In genomic region chr1:168135116-168135981, GRCh38 we compare ENCODE assay signal across 8 cellular contexts. TPM values are rescaled to one million over a fixed set of nuclear protein-coding genes. Genes with fewer than 3 reads are reported as not detected.
DNase-seq lines count a peak whose midpoint lies in the region; TF ChIP-seq lines count a peak whose summit lies in the region.

No MANE protein-coding gene starts in this region.

- H3K4me2 ChIP-seq in mesenchymal stem cell (ENCODE audit: low read length, poor library complexity, severe bottlenecking), result peak overlapping the region; percentile 54

- no peak overlapping the region for H2BK120ac ChIP-seq in mesenchymal stem cell (ENCODE audit: low read depth, low read length)

- 46% methylated on average over 13 of the region's 14 CpGs for WGBS in mesenchymal stem cell

- peak overlapping the region; percentile 92 for H3K4me3 ChIP-seq in A673 (ENCODE audit: low read depth, low read length, poor library complexity, severe bottlenecking)
- H3K4me3 ChIP-seq in HFF-Myc (replicated peaks; ENCODE audit: low read depth, low read length), result peak overlapping the region; percentile 64
- peak overlapping the region; percentile 78 for H3K4me3 ChIP-seq in astrocyte of the cerebellum (ENCODE audit: low read depth, low read length)
- peak overlapping the region; percentile 82 to 84 for H3K4me3 ChIP-seq in mesenchymal stem cell (ENCODE audit: insufficient read depth in 1 of 2, low read depth in 1 of 2, low read length in 2 of 2)

- DNase-seq in A673 (ENCODE audit: low spot score) (no peak), HFF-Myc (ENCODE audit: extremely low read depth, low read depth) (no peak), astrocyte of the cerebellum (ENCODE audit: low read depth) (no peak), mesenchymal stem cell (peak; percentile 4), UCSD-AML1 (lab: John Stamatoyannopoulos, UW; ENCODE audit: unreplicated experiment) (no peak), SKM-1 (lab: John Stamatoyannopoulos, UW; ENCODE audit: unreplicated experiment) (no peak), cortex of kidney (lab: John Stamatoyannopoulos, UW) (no peak), HT-29 (ENCODE audit: low spot score) (no peak)

- H4K8ac ChIP-seq in mesenchymal stem cell (ENCODE audit: low read length), result no peak overlapping the region

- in situ Hi-C loops in astrocyte of the cerebellum (cut with HindIII; ENCODE audit: low sequenced_read_pairs), result no loop called here

- CTCF ChIA-PET in A673 (lab: Charles Lee), result no interaction called here

- peaks cover 8% of the 10 kb centered on the region for H3K79me1 ChIP-seq in mesenchymal stem cell (replicated peaks; ENCODE audit: low read length, poor library complexity, severe bottlenecking)

- H3K36me3 ChIP-seq in A673 (ENCODE audit: insufficient read depth, low read length, poor library complexity, severe bottlenecking), result no peaks in the 10 kb centered on the region
- peaks cover 0 to 5% of the 10 kb centered on the region in 2 experiments for H3K36me3 ChIP-seq in mesenchymal stem cell (ENCODE audit: control insufficient read depth in 1 of 2, insufficient read depth in 2 of 2, low read depth in 1 of 2, low read length in 2 of 2)

- no peak overlapping the region for H2BK15ac ChIP-seq in mesenchymal stem cell (ENCODE audit: low read depth, poor library complexity, severe bottlenecking)

- no peak overlapping the region for H2BK12ac ChIP-seq in mesenchymal stem cell (ENCODE audit: low read length in 2 of 2)

- no peak overlapping the region for H3K4ac ChIP-seq in mesenchymal stem cell (ENCODE audit: low read depth in 1 of 2, low read length in 2 of 2)

- peak overlapping the region; percentile 64 for H3K9ac ChIP-seq in mesenchymal stem cell (ENCODE audit: low read length)

- no peak overlapping the region for H4K91ac ChIP-seq in mesenchymal stem cell (ENCODE audit: low read length)

- H3K27me3 ChIP-seq in A673 (replicated peaks; ENCODE audit: insufficient read depth, low read depth, low read length, poor library complexity) (no peaks in the 10 kb centered on the region), mesenchymal stem cell (ENCODE audit: control insufficient read depth in 1 of 2, insufficient read depth in 1 of 2, low read length in 2 of 2) (no peaks in the 10 kb centered on the region)

- intact Hi-C loops in A673 (cut with micrococcal nuclease; ENCODE audit: unreplicated experiment), result no loop called here

- H3K23ac ChIP-seq in mesenchymal stem cell (ENCODE audit: low read length in 2 of 2), result no peak overlapping the region

- no peak overlapping the region for H3K14ac ChIP-seq in mesenchymal stem cell (ENCODE audit: low read length in 2 of 2)

- H3K9me3 ChIP-seq in A673 (ENCODE audit: low read depth, low read length, poor library complexity, severe bottlenecking) (no peaks in the 10 kb centered on the region), mesenchymal stem cell (ENCODE audit: control insufficient read depth, low read length) (no peaks in the 10 kb centered on the region)

- BruUV-seq in A673 (replicated peaks; lab: Mats Ljungman, UMichigan), result no TSS peak

- H3K27ac ChIP-seq in A673 (ENCODE audit: low read depth, low read length, poor library complexity, severe bottlenecking) (no peak overlapping the region), mesenchymal stem cell (ENCODE audit: low read length, poor library complexity, severe bottlenecking) (no peak overlapping the region)

- H2AFZ ChIP-seq in mesenchymal stem cell (ENCODE audit: low read depth, low read length), result no peak overlapping the region

- peaks cover 18% of the 10 kb centered on the region for H3K4me1 ChIP-seq in A673 (ENCODE audit: insufficient read depth, low read length, poor library complexity, severe bottlenecking)
- H3K4me1 ChIP-seq in mesenchymal stem cell (ENCODE audit: control insufficient read depth, insufficient read depth, low read depth, low read length), result peaks cover 7% of the 10 kb centered on the region

- H3K18ac ChIP-seq in mesenchymal stem cell (ENCODE audit: low read depth in 1 of 2, low read length in 2 of 2), result no peak overlapping the region

- TF ChIP-seq CTCF in A673 (conservative IDR thresholded peaks at IDR 0.05; ENCODE audit: low read depth, low read length), result no peak
- TF ChIP-seq CTCF in HFF-Myc (IDR thresholded peaks at IDR 0.05; ENCODE audit: low read depth, low read length, missing control alignments), result no peak
- no peak for TF ChIP-seq CTCF in astrocyte of the cerebellum (IDR thresholded peaks at IDR 0.05; ENCODE audit: low read depth, low read length, missing control alignments)

- H2AK5ac ChIP-seq in mesenchymal stem cell (ENCODE audit: low read length, severe bottlenecking), result no peak overlapping the region

- H2BK5ac ChIP-seq in mesenchymal stem cell (ENCODE audit: low read depth, low read length, poor library complexity, severe bottlenecking), result no peak overlapping the region

- POLR2A ChIA-PET in A673 (lab: Charles Lee; ENCODE audit: low non-redundant PET), result no interaction called here

RNA-seq across cellular contexts. Expression of gene GPR161, which starts 1.4 kb away (rescaled TPM):
- 17.4 and 22.0 TPM in 2 replicates for total RNA-seq in A673 (2021)
- 6.1 TPM for polyA plus RNA-seq in mesenchymal stem cell (2013, experiment 1 of 2)
- polyA plus RNA-seq in mesenchymal stem cell (2013, experiment 2 of 2), result 5.8 TPM
- 0.29 TPM in 1 of 2 replicates, not detected in the other for total RNA-seq in HT-29 (2014; rRNA removed; shearing (Covaris generic))

RNA-seq across cellular contexts. Expression of gene TIPRL, which starts 43.4 kb away (rescaled TPM):
- total RNA-seq in A673 (2021), result 44.1 and 50.0 TPM in 2 replicates
- polyA plus RNA-seq in mesenchymal stem cell (2013, experiment 1 of 2), result 31.5 TPM
- polyA plus RNA-seq in mesenchymal stem cell (2013, experiment 2 of 2), result 32.5 TPM
- total RNA-seq in HT-29 (2014; rRNA removed; shearing (Covaris generic)), result 10.7 and 16.6 TPM in 2 replicates

Comparison
In these comparisons a context has a peak if more than half of its experiments do, and no peak if none do; other contexts are left out.
1. RNA of gene GPR161, which starts 1.4 kb away (total RNA-seq): 17.4 to 22.0 TPM in A673; 0.29 TPM in HT-29; every median in the first group is over 10 times any median in the second.
2. Peak in every context shown above with its lines, with median percentiles within 50 percentile points of each other: H3K4me3 ChIP-seq.